ENCODE assay signal across 15 cellular contexts in genomic region chr5:174371600-174372094, GRCh38.
DNase-seq lines count a peak whose midpoint lies in the region; ATAC-seq and TF ChIP-seq lines count a peak whose summit lies in the region.
"Had no signal": no experiment of that assay in that cellular context is flagged by ENCODE, and none has a peak within 500 bp of the region (broad histone marks: within the 10 kb centered on the region; RNA-seq: fewer than 3 reads in every experiment).

No MANE protein-coding gene starts in this region.

- no peak overlapping the region for H3K4me2 ChIP-seq in mesenchymal stem cell (ENCODE audit: low read length, poor library complexity, severe bottlenecking)
- H3K4me2 ChIP-seq: BLaER1 had no signal

- ATAC-seq in HG03442 (IDR thresholded peaks at IDR 0.05; ENCODE audit: unreplicated experiment) = no peak

- BruUV-seq in Calu3 (replicated peaks; lab: Mats Ljungman, UMichigan) = no TSS peak

- DNase-seq in Calu3 (peak; percentile 87), LoVo (ENCODE audit: low spot score) (peak; percentile 66), T1000 (lab: John Stamatoyannopoulos, UW) (peak; percentile 48), mesenchymal stem cell (peak; percentile 77), uterus (no peak), AG08395 (ENCODE audit: low spot score) (no peak)
- DNase-seq in central memory CD4-positive, alpha-beta T cell = no peak
- DNase-seq: DND-41, NCI-H187 treated with DMSO at 0.1 percent for 48 hours, NCI-H526 treated with DMSO at 0.1 percent for 48 hours, WERI-Rb-1 had no signal

- no peak overlapping the region for H3K14ac ChIP-seq in mesenchymal stem cell (ENCODE audit: low read length in 2 of 2)

- H3K18ac ChIP-seq in mesenchymal stem cell (ENCODE audit: low read depth in 1 of 2, low read length in 2 of 2) = no peak overlapping the region

- H3K79me1 ChIP-seq in mesenchymal stem cell (replicated peaks; ENCODE audit: low read length, poor library complexity, severe bottlenecking) = no peaks in the 10 kb centered on the region

- H2AK5ac ChIP-seq in mesenchymal stem cell (ENCODE audit: low read length, severe bottlenecking) = no peak overlapping the region

- H3K4me3 ChIP-seq in mesenchymal stem cell (ENCODE audit: insufficient read depth in 1 of 2, low read depth in 1 of 2, low read length in 2 of 2) (no peak overlapping the region), uterus (no peak overlapping the region)
- H3K4me3 ChIP-seq: BLaER1, prostate gland, SJCRH30 had no signal

- H3K36me3 ChIP-seq in mesenchymal stem cell (ENCODE audit: control insufficient read depth in 1 of 2, insufficient read depth in 2 of 2, low read depth in 1 of 2, low read length in 2 of 2) (no peaks in the 10 kb centered on the region), uterus (no peaks in the 10 kb centered on the region)
- H3K36me3 ChIP-seq: BLaER1, prostate gland, SJCRH30, WERI-Rb-1 had no signal

- H3K36me3 Mint-ChIP-seq in Calu3 (ENCODE audit: insufficient read depth, unreplicated experiment) = peaks cover 5% of the 10 kb centered on the region

- peak overlapping the region; percentile 39 for H3K27ac Mint-ChIP-seq in Calu3 (ENCODE audit: unreplicated experiment)

- peaks cover 33% of the 10 kb centered on the region for H3K4me1 Mint-ChIP-seq in Calu3 (ENCODE audit: low read depth, unreplicated experiment)

- peak overlapping the region; percentile 9 for H3K4me3 Mint-ChIP-seq in Calu3 (ENCODE audit: low read depth, unreplicated experiment)

- no peak overlapping the region for H3K4ac ChIP-seq in mesenchymal stem cell (ENCODE audit: low read depth in 1 of 2, low read length in 2 of 2)

- peak overlapping the region; percentile 62 for H2AFZ ChIP-seq in mesenchymal stem cell (ENCODE audit: low read depth, low read length)

- H3K23ac ChIP-seq in mesenchymal stem cell (ENCODE audit: low read length in 2 of 2) = no peak overlapping the region

- no peak overlapping the region for H2BK15ac ChIP-seq in mesenchymal stem cell (ENCODE audit: low read depth, poor library complexity, severe bottlenecking)

- H3K27me3 Mint-ChIP-seq in Calu3 (ENCODE audit: unreplicated experiment) = no peaks in the 10 kb centered on the region

- no peak overlapping the region for H4K8ac ChIP-seq in mesenchymal stem cell (ENCODE audit: low read length)

- H3K27ac ChIP-seq in mesenchymal stem cell (ENCODE audit: low read length, poor library complexity, severe bottlenecking) (no peak overlapping the region), uterus (no peak overlapping the region)
- H3K27ac ChIP-seq: BLaER1, prostate gland, SJCRH30, WERI-Rb-1 had no signal

- peaks cover 4% of the 10 kb centered on the region for H3K9me3 Mint-ChIP-seq in Calu3 (ENCODE audit: low read depth, unreplicated experiment)

- H4K91ac ChIP-seq in mesenchymal stem cell (ENCODE audit: low read length) = no peak overlapping the region

- H3K9me3 ChIP-seq in mesenchymal stem cell (ENCODE audit: control insufficient read depth, low read length) (no peaks in the 10 kb centered on the region), uterus (no peaks in the 10 kb centered on the region)
- H3K9me3 ChIP-seq: BLaER1, prostate gland, SJCRH30 had no signal

- peak overlapping the region; percentile 30 for H3K9ac ChIP-seq in mesenchymal stem cell (ENCODE audit: low read length)
- H3K9ac ChIP-seq: BLaER1 had no signal

- 8% methylated on average over 10 of the region's 10 CpGs for WGBS in mesenchymal stem cell

- H2BK120ac ChIP-seq in mesenchymal stem cell (ENCODE audit: low read depth, low read length) = no peak overlapping the region

- no peak overlapping the region for H2BK5ac ChIP-seq in mesenchymal stem cell (ENCODE audit: low read depth, low read length, poor library complexity, severe bottlenecking)

- no peaks in the 10 kb centered on the region for H3K4me1 ChIP-seq in mesenchymal stem cell (ENCODE audit: control insufficient read depth, insufficient read depth, low read depth, low read length)
- H3K4me1 ChIP-seq in uterus = no peaks in the 10 kb centered on the region
- H3K4me1 ChIP-seq: BLaER1, prostate gland, SJCRH30 had no signal

- no peak for TF ChIP-seq CTCF in Calu3 (IDR thresholded peaks at IDR 0.05; ENCODE audit: unreplicated experiment)
- TF ChIP-seq CTCF in uterus (IDR thresholded peaks at IDR 0.05) = no peak

- no peak overlapping the region for H2BK12ac ChIP-seq in mesenchymal stem cell (ENCODE audit: low read length in 2 of 2)

- H3K27me3 ChIP-seq in mesenchymal stem cell (ENCODE audit: control insufficient read depth in 1 of 2, insufficient read depth in 1 of 2, low read length in 2 of 2) (no peaks in the 10 kb centered on the region), uterus (no peaks in the 10 kb centered on the region)
- H3K27me3 ChIP-seq: BLaER1, SJCRH30 had no signal

- intact Hi-C loops in Calu3 (cut with micrococcal nuclease; ENCODE audit: unreplicated experiment) = loop anchor here (5.0 kb wide), 2 partner anchors 41 to 44 kb away; no protein-coding TSS in a partner anchor
- intact Hi-C loops in uterus (cut with DNase I; ENCODE audit: low total_unique reads) = no loop called here

- no peak for TF ChIP-seq POLR2A in uterus (IDR thresholded peaks at IDR 0.05)

- CTCF ChIA-PET in Calu3 (lab: Charles Lee) = interaction anchor here (1.1 kb wide), 2 partner anchors 11 to 44 kb away, joined by 3 read pairs; no protein-coding TSS in a partner anchor

Comparison
In these comparisons a context has a peak if more than half of its experiments do, and no peak if none do; other contexts are left out.
1. DNase-seq: peak in Calu3 (single experiment), LoVo (single experiment), T1000 (single experiment) and mesenchymal stem cell (single experiment); none in uterus (0 of 2), AG08395 (single experiment) and central memory CD4-positive, alpha-beta T cell (single experiment).